In the genomic region with DNA sequence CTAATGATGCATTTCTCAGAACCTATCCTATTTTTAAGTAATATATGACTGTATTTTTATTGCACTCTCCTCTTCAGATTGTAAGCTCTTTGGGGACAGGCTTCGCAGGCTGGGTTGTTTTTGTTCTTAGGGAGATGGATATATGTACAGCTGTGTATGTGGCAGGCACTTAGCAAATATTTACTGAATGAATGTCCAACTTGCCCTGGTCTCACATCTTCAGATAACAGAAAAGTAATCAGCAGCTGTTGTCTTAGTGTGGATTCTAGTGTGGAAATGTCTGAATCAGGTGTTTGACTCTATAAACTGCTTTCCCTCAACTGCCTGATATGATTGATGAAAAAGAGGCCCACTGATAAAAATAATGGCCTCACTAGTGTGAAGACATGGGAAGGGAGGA, we compare ENCODE assay signal across 39 cellular contexts. TPM values are rescaled to one million over a fixed set of nuclear protein-coding genes. Genes with fewer than 3 reads are reported as not detected.
"Had no signal": no experiment of that assay in that cellular context is flagged by ENCODE, and none has a peak within 500 bp of the region (broad histone marks: within the 10 kb centered on the region; RNA-seq: fewer than 3 reads in every experiment).

No MANE protein-coding gene starts in this region.

- H3K9me3 Mint-ChIP-seq: activated CD8-positive, alpha-beta T cell treated with anti-CD3 and anti-CD28 coated beads for 36 hours; activated naive CD4-positive, alpha-beta T cell treated with anti-CD3 and anti-CD28 coated beads, Interleukin-2, amount 10 ng/mL, durations not matched to agents 7 days and 5 days; activated naive CD4-positive, alpha-beta T cell treated with anti-CD3 and anti-CD28 coated beads, Interleukin-2, amount 50 U/mL, for 72 hours; activated naive CD8-positive, alpha-beta T cell treated with anti-CD3 and anti-CD28 coated beads, Interleukin-2, amount 10 ng/mL, durations not matched to agents 7 days and 5 days; central memory CD8-positive, alpha-beta T cell had no signal

- H3K27ac Mint-ChIP-seq: activated CD8-positive, alpha-beta memory T cell treated with anti-CD3 and anti-CD28 coated beads, Interleukin-2, amount 10 ng/mL, durations not matched to agents 7 days and 5 days; activated CD8-positive, alpha-beta T cell treated with anti-CD3 and anti-CD28 coated beads for 36 hours; activated naive CD4-positive, alpha-beta T cell treated with anti-CD3 and anti-CD28 coated beads, Interleukin-2, amount 10 ng/mL, durations not matched to agents 7 days and 5 days; activated naive CD4-positive, alpha-beta T cell treated with anti-CD3 and anti-CD28 coated beads, Interleukin-2, amount 50 U/mL, for 72 hours; activated naive CD8-positive, alpha-beta T cell treated with anti-CD3 and anti-CD28 coated beads, Interleukin-2, amount 10 ng/mL, durations not matched to agents 7 days and 5 days had no signal

- H3K27me3 ChIP-seq: brain microvascular endothelial cell, esophagus squamous epithelium, gastroesophageal sphincter, heart right ventricle, hepatocyte had no signal

- H3K4me2 ChIP-seq: hepatocyte had no signal

- H3K79me2 ChIP-seq: hepatocyte had no signal

- H3K27me3 Mint-ChIP-seq: activated CD8-positive, alpha-beta memory T cell treated with anti-CD3 and anti-CD28 coated beads, Interleukin-2, amount 10 ng/mL, durations not matched to agents 7 days and 5 days; activated CD8-positive, alpha-beta T cell treated with anti-CD3 and anti-CD28 coated beads for 36 hours; activated naive CD4-positive, alpha-beta T cell treated with anti-CD3 and anti-CD28 coated beads, Interleukin-2, amount 10 ng/mL, durations not matched to agents 7 days and 5 days; activated naive CD8-positive, alpha-beta T cell treated with anti-CD3 and anti-CD28 coated beads, Interleukin-2, amount 10 ng/mL, durations not matched to agents 7 days and 5 days; central memory CD8-positive, alpha-beta T cell had no signal

- H3K36me3 Mint-ChIP-seq: activated naive CD4-positive, alpha-beta T cell treated with anti-CD3 and anti-CD28 coated beads, Interleukin-2, amount 50 U/mL, for 72 hours had no signal

- H3K9me3 ChIP-seq: esophagus squamous epithelium, gastroesophageal sphincter, heart right ventricle had no signal

- H2AFZ ChIP-seq: hepatocyte had no signal

- H3K4me3 Mint-ChIP-seq: activated CD8-positive, alpha-beta memory T cell treated with anti-CD3 and anti-CD28 coated beads, Interleukin-2, amount 10 ng/mL, durations not matched to agents 7 days and 5 days; activated CD8-positive, alpha-beta T cell treated with anti-CD3 and anti-CD28 coated beads for 36 hours; activated naive CD4-positive, alpha-beta T cell treated with anti-CD3 and anti-CD28 coated beads, Interleukin-2, amount 10 ng/mL, durations not matched to agents 7 days and 5 days; activated naive CD8-positive, alpha-beta T cell treated with anti-CD3 and anti-CD28 coated beads, Interleukin-2, amount 10 ng/mL, durations not matched to agents 7 days and 5 days; central memory CD8-positive, alpha-beta T cell had no signal

- H3K4me3 ChIP-seq: esophagus squamous epithelium, gastroesophageal sphincter, heart right ventricle, hepatocyte had no signal

- H3K27ac ChIP-seq: brain microvascular endothelial cell, epithelial cell of prostate, esophagus squamous epithelium, gastroesophageal sphincter, heart right ventricle, hepatocyte had no signal

- H3K4me1 Mint-ChIP-seq: activated naive CD4-positive, alpha-beta T cell treated with anti-CD3 and anti-CD28 coated beads, Interleukin-2, amount 10 ng/mL, durations not matched to agents 7 days and 5 days; activated naive CD8-positive, alpha-beta T cell treated with anti-CD3 and anti-CD28 coated beads, Interleukin-2, amount 10 ng/mL, durations not matched to agents 7 days and 5 days; central memory CD8-positive, alpha-beta T cell had no signal

- DNase-seq: activated CD4-positive, alpha-beta T cell treated with anti-CD3 and anti-CD28 coated beads for 1 hour; activated CD4-positive, alpha-beta T cell treated with anti-CD3 and anti-CD28 coated beads for 4 hours; activated CD4-positive, alpha-beta T cell treated with anti-CD3 and anti-CD28 coated beads, Interleukin-2, amount 50 U/mL, for 1 hour; activated CD4-positive, alpha-beta T cell treated with anti-CD3 and anti-CD28 coated beads, Interleukin-2, amount 50 U/mL, for 48 hours; activated CD8-positive, alpha-beta memory T cell treated with anti-CD3 and anti-CD28 coated beads, Interleukin-2, amount 10 ng/mL, durations not matched to agents 7 days and 5 days; activated CD8-positive, alpha-beta memory T cell treated with anti-CD3 and anti-CD28 coated beads, Interleukin-2, amount 50 U/mL, for 4 hours; activated CD8-positive, alpha-beta T cell treated with anti-CD3 and anti-CD28 coated beads for 36 hours; activated gamma-delta T cell; activated naive CD4-positive, alpha-beta T cell; activated naive CD4-positive, alpha-beta T cell treated with anti-CD3 and anti-CD28 coated beads, Interleukin-2, amount 10 ng/mL, durations not matched to agents 7 days and 5 days; activated naive CD8-positive, alpha-beta T cell treated with anti-CD3 and anti-CD28 coated beads, Interleukin-2, amount 10 ng/mL, durations not matched to agents 7 days and 5 days; activated T-cell treated with anti-CD3 and anti-CD28 coated beads, Interleukin-2, amount 50 U/mL, for 1 hour; activated T-cell treated with anti-CD3 and anti-CD28 coated beads, Interleukin-2, amount 50 U/mL, for 48 hours; amniotic stem cell; anterior cingulate cortex; brain microvascular endothelial cell; cortex of kidney; effector CD8-positive, alpha-beta T cell; esophagus squamous epithelium; foreskin melanocyte; heart right ventricle; T-helper 2 cell had no signal

- FAIRE-seq: astrocyte, bronchial epithelial cell, endometrium, endothelial cell of umbilical vein had no signal

- ATAC-seq: activated CD8-positive, alpha-beta memory T cell treated with anti-CD3 and anti-CD28 coated beads, Interleukin-2, amount 10 ng/mL, durations not matched to agents 7 days and 5 days; activated CD8-positive, alpha-beta T cell treated with anti-CD3 and anti-CD28 coated beads for 36 hours; activated naive CD4-positive, alpha-beta T cell treated with anti-CD3 and anti-CD28 coated beads, Interleukin-2, amount 50 U/mL, for 72 hours; gastroesophageal sphincter; heart right ventricle had no signal

RNA-seq across cellular contexts. Expression of a gene that starts 47.1 kb away (rescaled TPM):
- total RNA-seq: activated CD8-positive, alpha-beta memory T cell treated with anti-CD3 and anti-CD28 coated beads for 36 hours; activated CD8-positive, alpha-beta memory T cell treated with anti-CD3 and anti-CD28 coated beads, Interleukin-2, amount 10 ng/mL, durations not matched to agents 7 days and 5 days; activated CD8-positive, alpha-beta T cell treated with anti-CD3 and anti-CD28 coated beads for 36 hours; activated naive CD4-positive, alpha-beta T cell treated with anti-CD3 and anti-CD28 coated beads, Interleukin-2, amount 50 U/mL, for 72 hours; activated naive CD8-positive, alpha-beta T cell treated with anti-CD3 and anti-CD28 coated beads, Interleukin-2, amount 10 ng/mL, durations not matched to agents 7 days and 5 days; bronchial epithelial cell; cardiac septum; cerebellum; dermis microvascular lymphatic vessel endothelial cell; endothelial cell of umbilical vein; esophagus squamous epithelium; fibroblast of lung; fibroblast of villous mesenchyme; gastroesophageal sphincter; glomerular endothelial cell; heart right ventricle; hepatocyte; T-helper 1 cell treated with Interleukin-12 subunit alpha and Interleukin-12 subunit beta and Interleukin-4 antibody, amounts not matched to agents 30 ng/mL and 1 ng/mL, for 36 hours had no signal
- polyA plus RNA-seq: endothelial cell of umbilical vein, fibroblast of lung, heart right ventricle, hepatocyte had no signal
